ENCODE assay signal across 8 cellular contexts in genomic region chr17:76266244-76266938, GRCh38. TPM values are rescaled to one million over a fixed set of nuclear protein-coding genes. Genes with fewer than 3 reads are reported as not detected.
DNase-seq lines count a peak whose midpoint lies in the region; ATAC-seq, FAIRE-seq and TF ChIP-seq lines count a peak whose summit lies in the region.

No MANE protein-coding gene starts in this region.

- peak overlapping the region; percentile 89 to 99 (median 94) for H3K4me3 ChIP-seq in esophagus squamous epithelium
- peak overlapping the region; percentile 84 to 99 (median 94) for H3K4me3 ChIP-seq in pancreas

- peak overlapping the region; percentile 94 for H3K4me3 Mint-ChIP-seq in T-helper 2 cell treated with Interferon-gamma antibody and Interleukin-4, amounts not matched to agents 5 μg/mL and 100 μg/mL, for 36 hours

- DNase-seq in Right ventricle myocardium inferior (ENCODE audit: missing footprints) (peak; percentile 1), left ventricle myocardium superior (no peak), esophagus squamous epithelium (lab: John Stamatoyannopoulos, UW) (no peak), pancreas (peak in 1 of 6 donors; percentile 22), KG1 (lab: John Stamatoyannopoulos, UW) (no peak), GM19240 (ENCODE audit: insufficient read length, low spot score) (no peak)
- DNase-seq in T-helper 2 cell treated with Interferon-gamma antibody and Interleukin-4, amounts not matched to agents 5 μg/mL and 100 μg/mL, for 36 hours (ENCODE audit: low spot score): no peak

- no peak for TF ChIP-seq POLR2A in esophagus squamous epithelium (IDR thresholded peaks at IDR 0.05)

- H3K9me3 Mint-ChIP-seq in T-helper 2 cell treated with Interferon-gamma antibody and Interleukin-4, amounts not matched to agents 5 μg/mL and 100 μg/mL, for 36 hours: no peaks in the 10 kb centered on the region

- no peaks in the 10 kb centered on the region for H3K9me3 ChIP-seq in esophagus squamous epithelium
- no peaks in the 10 kb centered on the region for H3K9me3 ChIP-seq in pancreas

- peaks cover 0 to 28% (median 14%) of the 10 kb centered on the region in 3 donors for H3K36me3 ChIP-seq in esophagus squamous epithelium
- H3K36me3 ChIP-seq in pancreas: peaks cover 0 to 8% (median 0%) of the 10 kb centered on the region in 3 donors

- no peaks in the 10 kb centered on the region for H3K27me3 Mint-ChIP-seq in T-helper 2 cell treated with Interferon-gamma antibody and Interleukin-4, amounts not matched to agents 5 μg/mL and 100 μg/mL, for 36 hours (ENCODE audit: low read depth)

- H3K27me3 ChIP-seq in esophagus squamous epithelium (no peaks in the 10 kb centered on the region), pancreas (no peaks in the 10 kb centered on the region)

- WGBS in esophagus squamous epithelium, 2 donors: 0 to 4% methylated on average over 2 to 7 of the region's 12 CpGs
- WGBS in pancreas, 2 donors: 0 to 1% methylated on average over 12 of the region's 12 CpGs

- H3K27ac ChIP-seq in esophagus squamous epithelium (peak overlapping the region; percentile 98 to 100 (median 98)), pancreas (peak overlapping the region; percentile 85 to 94 (median 91))

- no peak for FAIRE-seq in pancreas (lab: Jason Lieb, UNC)

- H3K27ac Mint-ChIP-seq in T-helper 2 cell treated with Interferon-gamma antibody and Interleukin-4, amounts not matched to agents 5 μg/mL and 100 μg/mL, for 36 hours: peak overlapping the region; percentile 87

- H3K36me3 Mint-ChIP-seq in T-helper 2 cell treated with Interferon-gamma antibody and Interleukin-4, amounts not matched to agents 5 μg/mL and 100 μg/mL, for 36 hours (ENCODE audit: low read depth): peaks cover 43% of the 10 kb centered on the region

- ATAC-seq in Right ventricle myocardium inferior (no peak), left ventricle myocardium superior (no peak), pancreas (no peak), HG03039 (IDR thresholded peaks at IDR 0.05; ENCODE audit: unreplicated experiment) (no peak)

- H3K4me1 ChIP-seq in esophagus squamous epithelium: peaks cover 66 to 84% (median 69%) of the 10 kb centered on the region in 3 donors
- peaks cover 47 to 75% (median 52%) of the 10 kb centered on the region in 3 donors for H3K4me1 ChIP-seq in pancreas

- H3K4me1 Mint-ChIP-seq in T-helper 2 cell treated with Interferon-gamma antibody and Interleukin-4, amounts not matched to agents 5 μg/mL and 100 μg/mL, for 36 hours (ENCODE audit: low read depth): peaks cover 56% of the 10 kb centered on the region

- no peak for TF ChIP-seq CTCF in esophagus squamous epithelium (IDR thresholded peaks at IDR 0.05)
- no peak for TF ChIP-seq CTCF in pancreas (IDR thresholded peaks at IDR 0.05)

- intact Hi-C loops in Right ventricle myocardium inferior (cut with DNase I): loop anchor here (5.0 kb wide), 1 partner anchor 69 kb away; no protein-coding TSS in a partner anchor
- intact Hi-C loops in left ventricle myocardium superior (cut with micrococcal nuclease): no loop called here
- intact Hi-C loops in esophagus squamous epithelium (cut with DNase I): no loop called here
- intact Hi-C loops in pancreas (cut with DNase I): no loop called here

RNA-seq across cellular contexts. Expression of gene UBALD2, which starts 1.2 kb away (rescaled TPM):
- total RNA-seq in Right ventricle myocardium inferior (30.4 TPM), left ventricle myocardium superior (35.4 TPM), esophagus squamous epithelium (10 to 100 TPM in 3 of 4 donors, 1 to 10 TPM in 1; 7.9 to 27.2 (median 13.6) TPM), pancreas (10 to 100 TPM; 17.8 to 34.6 (median 24.6) TPM)
- polyA plus RNA-seq in pancreas: 10 to 100 TPM; 21.8 to 30.0 TPM

RNA-seq across cellular contexts. Expression of gene RNF157, which starts 26.1 kb away (rescaled TPM):
- total RNA-seq in Right ventricle myocardium inferior (19.4 TPM), left ventricle myocardium superior (18.0 TPM), esophagus squamous epithelium (1 to 10 TPM in 1 of 4 donors, under 1 TPM in 3; 0.11 to 3.4 (median 0.26) TPM), pancreas (1 to 10 TPM in 5 of 6 donors, under 1 TPM in 1; 0.87 to 4.0 (median 2.8) TPM)
- polyA plus RNA-seq in pancreas: 1 to 10 TPM; 3.4 to 6.4 TPM

RNA-seq across cellular contexts. Expression of gene QRICH2, which starts 41.7 kb away (rescaled TPM):
- total RNA-seq in Right ventricle myocardium inferior (3.6 TPM), left ventricle myocardium superior (2.7 TPM), esophagus squamous epithelium (1 to 10 TPM; 1.1 to 2.8 (median 1.8) TPM), pancreas (1 to 10 TPM in 5 of 6 donors, under 1 TPM in 1; 0.81 to 2.6 (median 1.6) TPM)
- polyA plus RNA-seq in pancreas: 1 to 10 TPM; 7.4 to 9.2 TPM
